ENCODE assay signal across 8 cellular contexts in the genomic region with DNA sequence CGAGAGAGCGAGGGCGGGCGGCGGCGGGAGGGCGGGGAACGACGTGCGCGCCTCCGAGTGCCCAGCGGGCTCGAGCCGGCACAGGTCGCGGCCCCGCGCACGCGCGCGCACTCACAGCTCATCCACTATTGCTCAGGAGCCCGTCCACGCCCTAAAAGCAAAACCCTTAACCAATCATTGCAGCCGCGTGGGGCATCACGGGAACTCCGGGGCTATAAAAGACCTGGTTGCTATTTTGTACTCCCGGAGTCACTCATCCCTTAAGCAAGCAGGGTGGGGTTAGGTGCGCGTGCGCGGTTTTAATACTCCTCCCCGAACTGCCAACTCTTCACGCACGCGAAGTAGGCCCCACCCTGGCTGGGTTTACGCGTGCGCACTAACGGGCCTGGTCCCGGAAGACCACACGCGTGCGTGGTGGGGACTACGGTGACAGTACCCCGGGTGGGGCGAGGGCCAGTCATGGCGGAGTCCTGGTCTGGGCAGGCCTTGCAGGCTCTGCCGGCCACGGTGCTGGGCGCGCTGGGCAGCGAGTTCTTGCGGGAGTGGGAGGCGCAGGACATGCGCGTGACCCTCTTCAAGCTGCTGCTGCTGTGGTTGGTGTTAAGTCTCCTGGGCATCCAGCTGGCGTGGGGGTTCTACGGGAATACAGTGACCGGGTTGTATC. TPM values are rescaled to one million over a fixed set of nuclear protein-coding genes. Genes with fewer than 3 reads are reported as not detected.
DNase-seq lines count a peak whose midpoint lies in the region; ATAC-seq lines count a peak whose summit lies in the region.

A gene (minus strand): TSS at position 9 of the 664 bp plus-strand sequence. CDS start 36,387 bp downstream, outside the sequence.
A gene with protein sequence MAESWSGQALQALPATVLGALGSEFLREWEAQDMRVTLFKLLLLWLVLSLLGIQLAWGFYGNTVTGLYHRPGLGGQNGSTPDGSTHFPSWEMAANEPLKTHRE (plus strand): TSS at position 456 of the 664 bp plus-strand sequence. CDS start 4 bp downstream, at position 460.

- no peaks in the 10 kb centered on the region for H3K9me3 Mint-ChIP-seq in dendritic cell treated with granulocyte-macrophage colony-stimulating factor and Interleukin-4, amounts not matched to agents 40 ng/mL and 50 ng/mL, for 4 days

- H3K36me3 Mint-ChIP-seq in dendritic cell treated with granulocyte-macrophage colony-stimulating factor and Interleukin-4, amounts not matched to agents 40 ng/mL and 50 ng/mL, for 4 days (ENCODE audit: low read depth), result peaks cover 73% of the 10 kb centered on the region

- intact Hi-C loops in dendritic cell treated with granulocyte-macrophage colony-stimulating factor and Interleukin-4, amounts not matched to agents 40 ng/mL and 50 ng/mL, for 4 days (cut with micrococcal nuclease), result loop anchor here (1.0 to 5.0 kb wide), 3 partner anchors 17 to 70 kb away; a partner anchor contains a TSS

- H3K27ac Mint-ChIP-seq in dendritic cell treated with granulocyte-macrophage colony-stimulating factor and Interleukin-4, amounts not matched to agents 40 ng/mL and 50 ng/mL, for 4 days, result peak within 1 kb of the TSS; percentile 95

- ATAC-seq in GM19372 (IDR thresholded peaks at IDR 0.05; ENCODE audit: low read depth, unreplicated experiment), result peak; percentile 75
- peak; percentile 53 for ATAC-seq in HG03558 (IDR thresholded peaks at IDR 0.05; ENCODE audit: extremely low read depth, unreplicated experiment)
- peak; percentile 89 for ATAC-seq in left lobe of liver

- no peaks in the 10 kb centered on the region for H3K27me3 Mint-ChIP-seq in dendritic cell treated with granulocyte-macrophage colony-stimulating factor and Interleukin-4, amounts not matched to agents 40 ng/mL and 50 ng/mL, for 4 days

- peaks cover 72% of the 10 kb centered on the region for H3K4me1 Mint-ChIP-seq in dendritic cell treated with granulocyte-macrophage colony-stimulating factor and Interleukin-4, amounts not matched to agents 40 ng/mL and 50 ng/mL, for 4 days (ENCODE audit: low read depth)

- peak within 1 kb of the TSS; percentile 96 for H3K4me3 Mint-ChIP-seq in dendritic cell treated with granulocyte-macrophage colony-stimulating factor and Interleukin-4, amounts not matched to agents 40 ng/mL and 50 ng/mL, for 4 days

- DNase-seq in C1 segment of cervical spinal cord (lab: John Stamatoyannopoulos, UW), result peak; percentile 89 to 100 (median 98)
- peak; percentile 87 for DNase-seq in NCI-H748 treated with DMSO at 0.1 percent for 48 hours (lab: John Stamatoyannopoulos, UW)
- DNase-seq in activated CD4-positive, alpha-beta T cell treated with anti-CD3 and anti-CD28 coated beads, Interleukin-2, amount 50 U/mL, for 24 hours (ENCODE audit: low read depth in 1 of 2, low spot score in 1 of 2), result peak; percentile 94 to 99
- peak; percentile 100 for DNase-seq in left lobe of liver (ENCODE audit: low spot score)
- DNase-seq in stimulated activated CD4-positive, alpha-beta T cell treated with anti-CD3 and anti-CD28 coated beads, Interleukin-2, amount 100 ng/mL, for 4 hours (ENCODE audit: low read depth), result peak; percentile 98

RNA-seq across cellular contexts. Expression of the first gene that starts in this region (rescaled TPM):
- total RNA-seq in left lobe of liver, result 155 TPM

RNA-seq across cellular contexts. Expression of the second gene that starts in this region (rescaled TPM):
- 23.4 TPM for total RNA-seq in left lobe of liver

Comparison
In these comparisons a context has a peak if more than half of its experiments do, and no peak if none do; other contexts are left out.
1. Peak in every context shown above with its lines: DNase-seq and ATAC-seq.